ENCODE assay signal across 14 cellular contexts in the genomic region with DNA sequence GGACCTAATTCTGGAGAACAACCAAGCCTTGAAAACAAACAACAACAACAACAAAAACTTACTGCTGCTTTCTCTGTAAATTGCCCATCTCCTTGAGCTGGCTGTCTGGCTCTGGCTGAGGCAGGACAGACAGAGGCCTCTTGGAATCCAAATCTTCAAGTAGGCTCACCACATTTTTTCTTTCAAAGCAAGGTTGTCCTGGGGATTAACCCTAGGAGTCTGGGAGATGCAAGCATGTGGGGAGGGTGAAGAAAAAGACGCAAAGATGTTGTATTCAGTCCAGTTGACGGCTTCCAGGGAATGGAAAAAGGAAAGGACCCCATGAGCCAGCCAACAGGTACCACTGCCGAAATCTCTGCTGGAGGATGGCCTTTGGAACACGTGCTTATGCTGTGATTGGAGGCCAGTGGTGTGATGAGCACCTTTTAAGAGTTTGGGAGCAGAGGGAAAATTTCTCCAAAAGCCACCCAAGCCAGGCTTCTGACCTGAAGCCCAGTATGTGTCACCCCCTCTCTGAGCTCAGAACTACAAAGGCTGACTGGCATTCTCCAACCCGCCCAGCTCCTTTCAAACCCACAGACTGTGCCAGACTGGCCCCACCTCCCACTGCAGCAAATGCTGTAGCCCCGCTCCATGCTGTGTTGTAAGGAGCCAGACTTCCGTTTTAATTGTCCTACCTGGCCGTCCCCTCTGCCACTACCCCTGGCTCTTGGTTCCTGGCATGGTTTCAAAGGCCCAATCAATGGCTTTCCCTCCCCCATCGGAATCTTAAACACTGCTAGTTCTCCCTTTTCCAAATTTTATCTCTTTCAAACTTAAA. TPM values are rescaled to one million over a fixed set of nuclear protein-coding genes. Genes with fewer than 3 reads are reported as not detected.
A peak's percentile ranks its signal among the peaks of the same experiment; 100 is the strongest.
DNase-seq lines count a peak whose midpoint lies in the region; ATAC-seq and TF ChIP-seq lines count a peak whose summit lies in the region.
"Had no signal": no experiment of that assay in that cellular context is flagged by ENCODE, and none has a peak within 500 bp of the region (broad histone marks: within the 10 kb centered on the region; RNA-seq: fewer than 3 reads in every experiment).

No MANE protein-coding gene starts in this region.

- H3K4me2 ChIP-seq in smooth muscle cell, result peak overlapping the region; percentile 57

- no peak overlapping the region for H3K9ac ChIP-seq in smooth muscle cell (ENCODE audit: low read depth)

- peaks cover 5% of the 10 kb centered on the region for H3F3A ChIP-seq in smooth muscle cell (ENCODE audit: low read depth)

- intact Hi-C loops in esophagus muscularis mucosa (cut with DNase I), result loop anchor here (10.0 kb wide), 1 partner anchor 200 kb away; no protein-coding TSS in a partner anchor

- H3K27me3 ChIP-seq in esophagus muscularis mucosa (no peaks in the 10 kb centered on the region), smooth muscle cell (ENCODE audit: low read depth) (no peaks in the 10 kb centered on the region)
- H3K27me3 ChIP-seq: adrenal gland had no signal

- H3K4me1 ChIP-seq in esophagus muscularis mucosa (peaks cover 19 to 34% (median 27%) of the 10 kb centered on the region in 4 donors), smooth muscle cell (ENCODE audit: low read depth) (peaks cover 20% of the 10 kb centered on the region)

- H3K79me2 ChIP-seq in smooth muscle cell (ENCODE audit: low read depth), result peaks cover 74% of the 10 kb centered on the region

- H3K4me3 ChIP-seq in esophagus muscularis mucosa, result no peak overlapping the region
- no peak overlapping the region for H3K4me3 ChIP-seq in smooth muscle cell
- H3K4me3 ChIP-seq: adrenal gland, suprapubic skin had no signal

- DNase-seq in HFFc6, result no peak
- DNase-seq in esophagus muscularis mucosa (ENCODE audit: extremely low spot score), result no peak
- DNase-seq in smooth muscle cell (lab: John Stamatoyannopoulos, UW; ENCODE audit: unreplicated experiment), result no peak
- DNase-seq in NCI-H510A treated with DMSO at 0.1 percent for 48 hours (lab: John Stamatoyannopoulos, UW), result no peak
- DNase-seq in omental fat pad (ENCODE audit: low spot score), result no peak
- DNase-seq in AML-193 (lab: John Stamatoyannopoulos, UW), result no peak
- DNase-seq: activated T-cell treated with anti-CD3 and anti-CD28 coated beads, Interleukin-2, amount 50 U/mL, for 1 hour; adrenal gland; naive thymus-derived CD8-positive, alpha-beta T cell; NCI-H1930; small intestine had no signal

- H3K4me1 Mint-ChIP-seq in HFFc6 (ENCODE audit: low read depth), result no peaks in the 10 kb centered on the region

- H3K27ac ChIP-seq in esophagus muscularis mucosa (replicated peaks in 1 of 4), result peak overlapping the region in 3 of 4 donors; percentile 21 to 38 (median 32)
- peak overlapping the region; percentile 94 for H3K27ac ChIP-seq in smooth muscle cell (ENCODE audit: low read depth)
- H3K27ac ChIP-seq: adrenal gland, suprapubic skin had no signal

- TF ChIP-seq POLR2A in esophagus muscularis mucosa (IDR thresholded peaks at IDR 0.05; ENCODE audit: low read depth), result no peak

- peak overlapping the region; percentile 83 for H3K27ac Mint-ChIP-seq in HFFc6
- H3K27ac Mint-ChIP-seq: naive thymus-derived CD8-positive, alpha-beta T cell had no signal

- H3K36me3 Mint-ChIP-seq in HFFc6 (ENCODE audit: low read depth), result peaks cover 49% of the 10 kb centered on the region
- H3K36me3 Mint-ChIP-seq: naive thymus-derived CD8-positive, alpha-beta T cell had no signal

- no peak for TF ChIP-seq EP300 in esophagus muscularis mucosa (IDR thresholded peaks at IDR 0.05)

- H3K4me3 Mint-ChIP-seq in HFFc6, result peak overlapping the region; percentile 71
- H3K4me3 Mint-ChIP-seq: naive thymus-derived CD8-positive, alpha-beta T cell had no signal

- WGBS in esophagus muscularis mucosa, result 82% methylated on average over 8 of the region's 9 CpGs
- WGBS in smooth muscle cell (ENCODE audit: low lambda C conversion rate), result 74% methylated on average over 9 of the region's 9 CpGs

- H2AFZ ChIP-seq in smooth muscle cell (ENCODE audit: low read depth), result no peak overlapping the region

- no peaks in the 10 kb centered on the region for H4K20me1 ChIP-seq in smooth muscle cell (ENCODE audit: low read depth)

- ATAC-seq in omental fat pad (ENCODE audit: low FRiP score), result no peak
- ATAC-seq: naive thymus-derived CD8-positive, alpha-beta T cell had no signal

- no peak for TF ChIP-seq CTCF in HFFc6 (IDR thresholded peaks at IDR 0.05)
- no peak for TF ChIP-seq CTCF in esophagus muscularis mucosa (IDR thresholded peaks at IDR 0.05)
- TF ChIP-seq CTCF in smooth muscle cell (IDR thresholded peaks at IDR 0.05; ENCODE audit: borderline replicate concordance, insufficient read depth, poor library complexity, severe bottlenecking), result no peak
- no peak for TF ChIP-seq CTCF in omental fat pad (IDR thresholded peaks at IDR 0.05)

- H3K27me3 Mint-ChIP-seq in HFFc6 (ENCODE audit: insufficient read depth), result peaks cover 14% of the 10 kb centered on the region

- H3K36me3 ChIP-seq in esophagus muscularis mucosa (no peaks in the 10 kb centered on the region), smooth muscle cell (ENCODE audit: low read depth) (no peaks in the 10 kb centered on the region)
- H3K36me3 ChIP-seq: adrenal gland, suprapubic skin had no signal

- no peaks in the 10 kb centered on the region for H3K9me3 Mint-ChIP-seq in HFFc6

- H3K9me3 ChIP-seq in esophagus muscularis mucosa (no peaks in the 10 kb centered on the region), smooth muscle cell (replicated peaks; ENCODE audit: low read depth) (no peaks in the 10 kb centered on the region)
- H3K9me3 ChIP-seq: adrenal gland, suprapubic skin had no signal

TF ChIP-seq in PFSK-1, 5 proteins besides CTCF, POLR2A, EP300 and RAD21:
- no peak for TF ChIP-seq SIN3A (IDR thresholded peaks at IDR 0.05; ENCODE audit: borderline replicate concordance, insufficient read depth, low read length)
- TF ChIP-seq POLR2AphosphoS5 (IDR thresholded peaks at IDR 0.05; ENCODE audit: low read depth, low read length), result peak; percentile 5; the same call in 1 of the 2 replicates

RNA-seq across cellular contexts. Expression of a gene that starts 10.8 kb away (rescaled TPM):
- total RNA-seq in HFFc6 (2021; fragmentation: NEBNext Ultra II Directional; extraction: Animal tissue kit (Norgen Biotek cat#: 25700)), result 1 to 10 TPM in 5 of 6 experiments, under 1 TPM in 1; 0.85 to 1.6 (median 1.2) TPM
- not detected for polyA plus RNA-seq in PFSK-1 (2012; ENCODE audit: insufficient read length, low read depth)
- total RNA-seq in esophagus muscularis mucosa (1 to 10 TPM in 2 of 4 donors, under 1 TPM in 1, not detected in 1; 0.99 to 3.3 (median 1.3) TPM), smooth muscle cell (2.3 and 4.7 TPM in 2 replicates), omental fat pad (1 to 10 TPM; 1.7 to 6.5 (median 5.8) TPM)
- polyA plus RNA-seq in smooth muscle cell, result 0.18 TPM in 1 of 2 replicates, not detected in the other
- total RNA-seq: naive thymus-derived CD8-positive, alpha-beta T cell; suprapubic skin; T-helper 1 cell treated with Interleukin-12 subunit alpha and Interleukin-12 subunit beta and Interleukin-4 antibody, amounts not matched to agents 30 ng/mL and 1 ng/mL, for 36 hours had no signal
- polyA plus RNA-seq: adrenal gland; naive thymus-derived CD8-positive, alpha-beta T cell; small intestine had no signal
